Comparison of ENCODE assay signal across 1 cellular context in the genomic region with DNA sequence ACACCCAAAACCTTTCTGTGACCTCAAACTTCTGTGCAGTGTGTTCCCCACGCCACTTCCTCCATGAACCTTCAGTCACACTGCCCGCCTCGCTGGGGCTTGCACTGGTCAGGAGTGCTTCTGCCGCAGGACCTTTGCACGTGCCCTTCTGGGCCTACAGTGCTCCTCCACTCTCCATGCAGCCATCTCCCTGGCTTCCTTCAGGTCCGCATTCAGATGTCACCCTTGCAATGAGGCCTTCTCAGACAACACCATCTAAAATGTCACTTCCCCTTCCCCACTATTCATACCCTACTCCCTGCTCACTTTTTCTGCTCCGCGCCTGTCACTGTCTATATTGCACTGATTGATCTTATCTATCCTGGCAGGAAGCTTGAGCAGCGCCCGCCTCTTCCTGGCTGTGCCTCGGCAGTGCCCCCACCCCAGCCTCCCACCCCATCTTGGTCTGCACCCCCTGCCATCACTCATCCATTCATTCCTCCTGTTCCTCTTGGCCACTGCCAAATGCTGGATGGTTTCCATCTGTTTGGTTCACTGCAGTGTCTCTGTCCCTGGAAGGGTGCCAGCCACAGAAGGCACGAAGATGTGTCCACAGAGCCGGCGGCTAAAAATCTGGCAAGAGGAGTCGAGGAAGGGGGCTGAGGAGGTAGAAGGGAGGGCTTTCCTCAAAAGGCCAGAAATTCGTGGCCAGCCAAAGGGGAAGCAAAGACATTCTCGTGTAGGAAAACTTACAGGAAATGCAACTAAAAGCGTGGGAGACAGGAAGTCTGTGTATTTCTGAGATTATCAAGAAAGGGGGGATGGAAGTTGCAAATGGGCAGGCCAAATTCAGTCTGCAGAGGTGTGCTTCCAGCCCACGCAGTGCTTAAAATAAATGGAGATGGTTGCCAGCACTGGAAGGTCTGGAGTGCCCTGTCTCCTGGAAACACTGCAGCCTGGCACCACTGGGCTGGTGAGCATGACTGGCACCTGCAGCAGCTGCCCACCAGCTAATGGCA.
TF ChIP-seq lines count a peak whose summit lies in the region.

No MANE protein-coding gene starts in this region.

TF ChIP-seq in K562, 482 proteins besides CTCF, POLR2A, EP300 and RAD21 (continued from another document and continues in another):
- TF ChIP-seq, protein P1, sequence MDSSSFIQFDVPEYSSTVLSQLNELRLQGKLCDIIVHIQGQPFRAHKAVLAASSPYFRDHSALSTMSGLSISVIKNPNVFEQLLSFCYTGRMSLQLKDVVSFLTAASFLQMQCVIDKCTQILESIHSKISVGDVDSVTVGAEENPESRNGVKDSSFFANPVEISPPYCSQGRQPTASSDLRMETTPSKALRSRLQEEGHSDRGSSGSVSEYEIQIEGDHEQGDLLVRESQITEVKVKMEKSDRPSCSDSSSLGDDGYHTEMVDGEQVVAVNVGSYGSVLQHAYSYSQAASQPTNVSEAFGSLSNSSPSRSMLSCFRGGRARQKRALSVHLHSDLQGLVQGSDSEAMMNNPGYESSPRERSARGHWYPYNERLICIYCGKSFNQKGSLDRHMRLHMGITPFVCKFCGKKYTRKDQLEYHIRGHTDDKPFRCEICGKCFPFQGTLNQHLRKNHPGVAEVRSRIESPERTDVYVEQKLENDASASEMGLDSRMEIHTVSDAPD (CRISPR knock-in tag; IDR thresholded peaks at IDR 0.05) = no peak
- TF ChIP-seq KDM1A (IDR thresholded peaks at IDR 0.05) (peak; percentile 77 to 83), KLF10 (CRISPR knock-in tag; IDR thresholded peaks at IDR 0.05) (no peak), ZNF12 (CRISPR knock-in tag; IDR thresholded peaks at IDR 0.05) (no peak), ZNF324 (CRISPR knock-in tag; IDR thresholded peaks at IDR 0.05) (no peak), ETV1 (tag; conservative IDR thresholded peaks at IDR 0.05; ENCODE audit: low read depth) (0 out of 2 replicates have a peak, but pooled peaks have one; percentile 27), PCBP1 (IDR thresholded peaks at IDR 0.05; ENCODE audit: low read depth, low read length, poor library complexity, severe bottlenecking) (no peak), ZNF253 (CRISPR knock-in tag; conservative IDR thresholded peaks at IDR 0.05) (no peak), ZNF175 (CRISPR knock-in tag; IDR thresholded peaks at IDR 0.05; ENCODE audit: low read depth) (no peak), ZNF766 (CRISPR knock-in tag; conservative IDR thresholded peaks at IDR 0.05) (no peak), RB1 (IDR thresholded peaks at IDR 0.05; ENCODE audit: low read depth) (no peak), HCFC1 (IDR thresholded peaks at IDR 0.05; ENCODE audit: low read depth, low read length) (no peak), SIX5 (IDR thresholded peaks at IDR 0.05; ENCODE audit: borderline replicate concordance in 1 of 2, insufficient read depth in 1 of 2, low read depth in 1 of 2, low read length in 2 of 2) (no peak), PHTF2 (CRISPR knock-in tag; IDR thresholded peaks at IDR 0.05) (no peak), TSC22D4 (tag; IDR thresholded peaks at IDR 0.05) (no peak), ZNF143 (CRISPR knock-in tag; IDR thresholded peaks at IDR 0.05) (no peak), ETS2 (tag; IDR thresholded peaks at IDR 0.05; ENCODE audit: borderline replicate concordance, poor library complexity, severe bottlenecking) (no peak), RBM25 (IDR thresholded peaks at IDR 0.05; ENCODE audit: low read depth, low read length, severe bottlenecking) (peak; percentile 93)
- TF ChIP-seq, protein P2, sequence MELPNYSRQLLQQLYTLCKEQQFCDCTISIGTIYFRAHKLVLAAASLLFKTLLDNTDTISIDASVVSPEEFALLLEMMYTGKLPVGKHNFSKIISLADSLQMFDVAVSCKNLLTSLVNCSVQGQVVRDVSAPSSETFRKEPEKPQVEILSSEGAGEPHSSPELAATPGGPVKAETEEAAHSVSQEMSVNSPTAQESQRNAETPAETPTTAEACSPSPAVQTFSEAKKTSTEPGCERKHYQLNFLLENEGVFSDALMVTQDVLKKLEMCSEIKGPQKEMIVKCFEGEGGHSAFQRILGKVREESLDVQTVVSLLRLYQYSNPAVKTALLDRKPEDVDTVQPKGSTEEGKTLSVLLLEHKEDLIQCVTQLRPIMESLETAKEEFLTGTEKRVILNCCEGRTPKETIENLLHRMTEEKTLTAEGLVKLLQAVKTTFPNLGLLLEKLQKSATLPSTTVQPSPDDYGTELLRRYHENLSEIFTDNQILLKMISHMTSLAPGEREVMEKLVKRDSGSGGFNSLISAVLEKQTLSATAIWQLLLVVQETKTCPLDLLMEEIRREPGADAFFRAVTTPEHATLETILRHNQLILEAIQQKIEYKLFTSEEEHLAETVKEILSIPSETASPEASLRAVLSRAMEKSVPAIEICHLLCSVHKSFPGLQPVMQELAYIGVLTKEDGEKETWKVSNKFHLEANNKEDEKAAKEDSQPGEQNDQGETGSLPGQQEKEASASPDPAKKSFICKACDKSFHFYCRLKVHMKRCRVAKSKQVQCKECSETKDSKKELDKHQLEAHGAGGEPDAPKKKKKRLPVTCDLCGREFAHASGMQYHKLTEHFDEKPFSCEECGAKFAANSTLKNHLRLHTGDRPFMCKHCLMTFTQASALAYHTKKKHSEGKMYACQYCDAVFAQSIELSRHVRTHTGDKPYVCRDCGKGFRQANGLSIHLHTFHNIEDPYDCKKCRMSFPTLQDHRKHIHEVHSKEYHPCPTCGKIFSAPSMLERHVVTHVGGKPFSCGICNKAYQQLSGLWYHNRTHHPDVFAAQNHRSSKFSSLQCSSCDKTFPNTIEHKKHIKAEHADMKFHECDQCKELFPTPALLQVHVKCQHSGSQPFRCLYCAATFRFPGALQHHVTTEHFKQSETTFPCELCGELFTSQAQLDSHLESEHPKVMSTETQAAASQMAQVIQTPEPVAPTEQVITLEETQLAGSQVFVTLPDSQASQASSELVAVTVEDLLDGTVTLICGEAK (IDR thresholded peaks at IDR 0.05) = no peak
- TF ChIP-seq, protein P2 (CRISPR knock-in tag; IDR thresholded peaks at IDR 0.05) = no peak
- TF ChIP-seq, protein P3, sequence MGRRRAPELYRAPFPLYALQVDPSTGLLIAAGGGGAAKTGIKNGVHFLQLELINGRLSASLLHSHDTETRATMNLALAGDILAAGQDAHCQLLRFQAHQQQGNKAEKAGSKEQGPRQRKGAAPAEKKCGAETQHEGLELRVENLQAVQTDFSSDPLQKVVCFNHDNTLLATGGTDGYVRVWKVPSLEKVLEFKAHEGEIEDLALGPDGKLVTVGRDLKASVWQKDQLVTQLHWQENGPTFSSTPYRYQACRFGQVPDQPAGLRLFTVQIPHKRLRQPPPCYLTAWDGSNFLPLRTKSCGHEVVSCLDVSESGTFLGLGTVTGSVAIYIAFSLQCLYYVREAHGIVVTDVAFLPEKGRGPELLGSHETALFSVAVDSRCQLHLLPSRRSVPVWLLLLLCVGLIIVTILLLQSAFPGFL (CRISPR knock-in tag; IDR thresholded peaks at IDR 0.05) = no peak
- TF ChIP-seq, protein P4, sequence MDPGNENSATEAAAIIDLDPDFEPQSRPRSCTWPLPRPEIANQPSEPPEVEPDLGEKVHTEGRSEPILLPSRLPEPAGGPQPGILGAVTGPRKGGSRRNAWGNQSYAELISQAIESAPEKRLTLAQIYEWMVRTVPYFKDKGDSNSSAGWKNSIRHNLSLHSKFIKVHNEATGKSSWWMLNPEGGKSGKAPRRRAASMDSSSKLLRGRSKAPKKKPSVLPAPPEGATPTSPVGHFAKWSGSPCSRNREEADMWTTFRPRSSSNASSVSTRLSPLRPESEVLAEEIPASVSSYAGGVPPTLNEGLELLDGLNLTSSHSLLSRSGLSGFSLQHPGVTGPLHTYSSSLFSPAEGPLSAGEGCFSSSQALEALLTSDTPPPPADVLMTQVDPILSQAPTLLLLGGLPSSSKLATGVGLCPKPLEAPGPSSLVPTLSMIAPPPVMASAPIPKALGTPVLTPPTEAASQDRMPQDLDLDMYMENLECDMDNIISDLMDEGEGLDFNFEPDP (CRISPR knock-in tag; IDR thresholded peaks at IDR 0.05) = no peak
- TF ChIP-seq, protein P5, sequence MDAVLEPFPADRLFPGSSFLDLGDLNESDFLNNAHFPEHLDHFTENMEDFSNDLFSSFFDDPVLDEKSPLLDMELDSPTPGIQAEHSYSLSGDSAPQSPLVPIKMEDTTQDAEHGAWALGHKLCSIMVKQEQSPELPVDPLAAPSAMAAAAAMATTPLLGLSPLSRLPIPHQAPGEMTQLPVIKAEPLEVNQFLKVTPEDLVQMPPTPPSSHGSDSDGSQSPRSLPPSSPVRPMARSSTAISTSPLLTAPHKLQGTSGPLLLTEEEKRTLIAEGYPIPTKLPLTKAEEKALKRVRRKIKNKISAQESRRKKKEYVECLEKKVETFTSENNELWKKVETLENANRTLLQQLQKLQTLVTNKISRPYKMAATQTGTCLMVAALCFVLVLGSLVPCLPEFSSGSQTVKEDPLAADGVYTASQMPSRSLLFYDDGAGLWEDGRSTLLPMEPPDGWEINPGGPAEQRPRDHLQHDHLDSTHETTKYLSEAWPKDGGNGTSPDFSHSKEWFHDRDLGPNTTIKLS (IDR thresholded peaks at IDR 0.05; ENCODE audit: borderline replicate concordance, low read depth) = no peak
- TF ChIP-seq, protein P6, sequence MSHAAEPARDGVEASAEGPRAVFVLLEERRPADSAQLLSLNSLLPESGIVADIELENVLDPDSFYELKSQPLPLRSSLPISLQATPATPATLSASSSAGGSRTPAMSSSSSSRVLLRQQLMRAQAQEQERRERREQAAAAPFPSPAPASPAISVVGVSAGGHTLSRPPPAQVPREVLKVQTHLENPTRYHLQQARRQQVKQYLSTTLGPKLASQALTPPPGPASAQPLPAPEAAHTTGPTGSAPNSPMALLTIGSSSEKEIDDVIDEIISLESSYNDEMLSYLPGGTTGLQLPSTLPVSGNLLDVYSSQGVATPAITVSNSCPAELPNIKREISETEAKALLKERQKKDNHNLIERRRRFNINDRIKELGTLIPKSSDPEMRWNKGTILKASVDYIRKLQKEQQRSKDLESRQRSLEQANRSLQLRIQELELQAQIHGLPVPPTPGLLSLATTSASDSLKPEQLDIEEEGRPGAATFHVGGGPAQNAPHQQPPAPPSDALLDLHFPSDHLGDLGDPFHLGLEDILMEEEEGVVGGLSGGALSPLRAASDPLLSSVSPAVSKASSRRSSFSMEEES (CRISPR knock-in tag; IDR thresholded peaks at IDR 0.05) = no peak
- TF ChIP-seq, protein P7, sequence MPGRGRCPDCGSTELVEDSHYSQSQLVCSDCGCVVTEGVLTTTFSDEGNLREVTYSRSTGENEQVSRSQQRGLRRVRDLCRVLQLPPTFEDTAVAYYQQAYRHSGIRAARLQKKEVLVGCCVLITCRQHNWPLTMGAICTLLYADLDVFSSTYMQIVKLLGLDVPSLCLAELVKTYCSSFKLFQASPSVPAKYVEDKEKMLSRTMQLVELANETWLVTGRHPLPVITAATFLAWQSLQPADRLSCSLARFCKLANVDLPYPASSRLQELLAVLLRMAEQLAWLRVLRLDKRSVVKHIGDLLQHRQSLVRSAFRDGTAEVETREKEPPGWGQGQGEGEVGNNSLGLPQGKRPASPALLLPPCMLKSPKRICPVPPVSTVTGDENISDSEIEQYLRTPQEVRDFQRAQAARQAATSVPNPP (IDR thresholded peaks at IDR 0.05; ENCODE audit: borderline replicate concordance, insufficient read depth, insufficient read length) = no peak
- TF ChIP-seq, protein P8, sequence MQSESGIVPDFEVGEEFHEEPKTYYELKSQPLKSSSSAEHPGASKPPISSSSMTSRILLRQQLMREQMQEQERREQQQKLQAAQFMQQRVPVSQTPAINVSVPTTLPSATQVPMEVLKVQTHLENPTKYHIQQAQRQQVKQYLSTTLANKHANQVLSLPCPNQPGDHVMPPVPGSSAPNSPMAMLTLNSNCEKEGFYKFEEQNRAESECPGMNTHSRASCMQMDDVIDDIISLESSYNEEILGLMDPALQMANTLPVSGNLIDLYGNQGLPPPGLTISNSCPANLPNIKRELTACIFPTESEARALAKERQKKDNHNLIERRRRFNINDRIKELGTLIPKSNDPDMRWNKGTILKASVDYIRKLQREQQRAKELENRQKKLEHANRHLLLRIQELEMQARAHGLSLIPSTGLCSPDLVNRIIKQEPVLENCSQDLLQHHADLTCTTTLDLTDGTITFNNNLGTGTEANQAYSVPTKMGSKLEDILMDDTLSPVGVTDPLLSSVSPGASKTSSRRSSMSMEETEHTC (IDR thresholded peaks at IDR 0.05) = no peak
